Comparison of ENCODE assay signal across 16 cellular contexts in the genomic region with DNA sequence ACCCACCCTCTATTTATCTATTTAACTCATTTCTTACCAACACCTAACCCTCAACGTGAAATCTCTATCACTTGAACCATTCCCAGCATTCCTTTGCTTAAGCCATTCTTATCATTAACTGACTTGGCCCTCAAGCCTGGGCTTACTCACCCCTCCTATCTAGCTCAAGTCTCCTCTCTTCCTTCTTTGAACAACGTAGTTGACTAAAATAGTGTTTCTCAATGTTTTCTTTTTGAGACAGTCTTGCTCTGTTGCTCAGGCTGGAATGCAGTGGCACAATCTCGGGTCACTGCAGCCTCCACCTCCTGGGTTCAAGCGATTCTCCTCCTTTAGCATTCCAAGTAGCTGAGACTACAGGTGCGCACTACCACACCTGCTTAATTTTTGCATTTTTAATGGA. TPM values are rescaled to one million over a fixed set of nuclear protein-coding genes. Genes with fewer than 3 reads are reported as not detected.
DNase-seq lines count a peak whose midpoint lies in the region; ATAC-seq and TF ChIP-seq lines count a peak whose summit lies in the region.
"Had no signal": no experiment of that assay in that cellular context is flagged by ENCODE, and none has a peak within 500 bp of the region (broad histone marks: within the 10 kb centered on the region; RNA-seq: fewer than 3 reads in every experiment).

No MANE protein-coding gene starts in this region.

- no peaks in the 10 kb centered on the region for H3K79me1 ChIP-seq in neuronal stem cell (ENCODE audit: low read depth, low read length)

- H4K91ac ChIP-seq in neuronal stem cell (ENCODE audit: low read depth, low read length, poor library complexity), result no peak overlapping the region

- H2AK5ac ChIP-seq in neuronal stem cell (ENCODE audit: low read depth, low read length), result no peak overlapping the region

- H3K27me3 ChIP-seq in brain microvascular endothelial cell (replicated peaks), result no peaks in the 10 kb centered on the region
- no peaks in the 10 kb centered on the region for H3K27me3 ChIP-seq in neuronal stem cell (ENCODE audit: control insufficient read depth in 3 of 3, insufficient read depth in 3 of 3, low read depth in 1 of 3, low read length in 3 of 3)
- H3K27me3 ChIP-seq in SJCRH30, result no peaks in the 10 kb centered on the region
- H3K27me3 ChIP-seq: BLaER1 had no signal

- WGBS in neuronal stem cell (ENCODE audit: extremely low coverage in 2 of 2, insufficient read length in 2 of 2, insufficient replicate concordance in 1 of 2), 2 donors, result 100% methylated on average over 1 of the region's 5 CpGs

- H3K36me3 ChIP-seq in brain microvascular endothelial cell (replicated peaks) (no peaks in the 10 kb centered on the region), neuronal stem cell (replicated peaks in 1 of 2; ENCODE audit: control insufficient read depth in 2 of 2, insufficient read depth in 2 of 2, low read length in 2 of 2) (peaks cover 0 to 5% of the 10 kb centered on the region in 2 donors), SJCRH30 (0 out of 2 replicates have a peak, but pooled peaks cover 3% of the 10 kb centered on the region)

- no peak overlapping the region for H3K4me3 Mint-ChIP-seq in activated T-cell treated with anti-CD3 and anti-CD28 coated beads, Interleukin-2, amount 50 U/mL, for 24 hours
- H3K4me3 Mint-ChIP-seq in stimulated activated memory B cell treated with anti-CD40 and anti-IgM and Interleukin-4, amounts not matched to agents 10 μg/mL and 1 μg/mL and 100 μg/mL, for 72 hours, result no peak overlapping the region

- in situ Hi-C loops in brain microvascular endothelial cell (cut with HindIII; ENCODE audit: low pct_ligation_motif_present, low sequenced_read_pairs), result no loop called here

- no peak for ATAC-seq in stimulated activated memory B cell treated with anti-CD40 and anti-IgM and Interleukin-4, amounts not matched to agents 10 μg/mL and 1 μg/mL and 100 μg/mL, for 72 hours
- ATAC-seq in GM19035 (IDR thresholded peaks at IDR 0.05; ENCODE audit: unreplicated experiment), result no peak

- no peaks in the 10 kb centered on the region for H3K9me3 ChIP-seq in neuronal stem cell (replicated peaks in 1 of 2; ENCODE audit: control insufficient read depth in 2 of 2, insufficient read depth in 1 of 2, low read depth in 1 of 2, low read length in 2 of 2)
- no peaks in the 10 kb centered on the region for H3K9me3 ChIP-seq in SJCRH30 (replicated peaks)
- H3K9me3 ChIP-seq: BLaER1, SK-N-SH had no signal

- no peak overlapping the region for H3K27ac ChIP-seq in brain microvascular endothelial cell
- H3K27ac ChIP-seq in neuronal stem cell (replicated peaks; ENCODE audit: low read length), result no peak overlapping the region
- no peak overlapping the region for H3K27ac ChIP-seq in SJCRH30
- H3K27ac ChIP-seq: 22Rv1, BLaER1, PC-9 had no signal

- H3K27me3 Mint-ChIP-seq in activated T-cell treated with anti-CD3 and anti-CD28 coated beads, Interleukin-2, amount 50 U/mL, for 24 hours, result no peaks in the 10 kb centered on the region
- H3K27me3 Mint-ChIP-seq in stimulated activated memory B cell treated with anti-CD40 and anti-IgM and Interleukin-4, amounts not matched to agents 10 μg/mL and 1 μg/mL and 100 μg/mL, for 72 hours, result no peaks in the 10 kb centered on the region

- peak overlapping the region; percentile 14 for H3K27ac Mint-ChIP-seq in activated T-cell treated with anti-CD3 and anti-CD28 coated beads, Interleukin-2, amount 50 U/mL, for 24 hours
- H3K27ac Mint-ChIP-seq in stimulated activated memory B cell treated with anti-CD40 and anti-IgM and Interleukin-4, amounts not matched to agents 10 μg/mL and 1 μg/mL and 100 μg/mL, for 72 hours, result peak overlapping the region; percentile 46

- no peak overlapping the region for H2BK15ac ChIP-seq in neuronal stem cell (ENCODE audit: low read length)

- no peak overlapping the region for H3K9ac ChIP-seq in neuronal stem cell (ENCODE audit: low read depth, low read length, poor library complexity)
- H3K9ac ChIP-seq: BLaER1, SK-N-SH had no signal

- no peak overlapping the region for H3K23ac ChIP-seq in neuronal stem cell (ENCODE audit: low read depth, low read length, poor library complexity)

- H3K9me3 Mint-ChIP-seq in activated T-cell treated with anti-CD3 and anti-CD28 coated beads, Interleukin-2, amount 50 U/mL, for 24 hours, result no peaks in the 10 kb centered on the region
- no peaks in the 10 kb centered on the region for H3K9me3 Mint-ChIP-seq in stimulated activated memory B cell treated with anti-CD40 and anti-IgM and Interleukin-4, amounts not matched to agents 10 μg/mL and 1 μg/mL and 100 μg/mL, for 72 hours

- no peak overlapping the region for H3K4me2 ChIP-seq in neuronal stem cell (ENCODE audit: insufficient read depth, low read length, poor library complexity, severe bottlenecking)
- H3K4me2 ChIP-seq: BLaER1, PC-9, SK-N-SH had no signal

- no peak overlapping the region for H2BK12ac ChIP-seq in neuronal stem cell (ENCODE audit: low read length)

- no peak overlapping the region for H2AFZ ChIP-seq in neuronal stem cell (ENCODE audit: low read length)
- H2AFZ ChIP-seq: PC-9 had no signal

- peaks cover 53% of the 10 kb centered on the region for H3K36me3 Mint-ChIP-seq in activated T-cell treated with anti-CD3 and anti-CD28 coated beads, Interleukin-2, amount 50 U/mL, for 24 hours (ENCODE audit: low read depth)
- H3K36me3 Mint-ChIP-seq in stimulated activated memory B cell treated with anti-CD40 and anti-IgM and Interleukin-4, amounts not matched to agents 10 μg/mL and 1 μg/mL and 100 μg/mL, for 72 hours, result peaks cover 41% of the 10 kb centered on the region

- H3K18ac ChIP-seq in neuronal stem cell (ENCODE audit: low read length), result no peak overlapping the region

- H2BK120ac ChIP-seq in neuronal stem cell (ENCODE audit: low read depth, low read length), result no peak overlapping the region

- H3K14ac ChIP-seq in neuronal stem cell (ENCODE audit: low read length), result no peak overlapping the region

- no peak overlapping the region for H4K8ac ChIP-seq in neuronal stem cell (ENCODE audit: low read depth, low read length)

- H2BK5ac ChIP-seq in neuronal stem cell (ENCODE audit: low read length), result no peak overlapping the region

- no peak for DNase-seq in activated T-cell treated with anti-CD3 and anti-CD28 coated beads, Interleukin-2, amount 50 U/mL, for 24 hours
- DNase-seq in activated T-cell treated with anti-CD3 and anti-CD28 coated beads for 4 hours (no peak), brain microvascular endothelial cell (peak; percentile 7), kidney glomerular epithelial cell (lab: John Stamatoyannopoulos, UW) (peak; percentile 82), neuronal stem cell (ENCODE audit: low spot score) (no peak), SJCRH30 (no peak)
- DNase-seq: DMS153, EL, NCI-H1694, NCI-H2107, PC-9, SK-N-SH had no signal

- H3K4me1 ChIP-seq in neuronal stem cell (ENCODE audit: control insufficient read depth in 2 of 2, insufficient read depth in 1 of 2, low read depth in 1 of 2, low read length in 2 of 2) (no peaks in the 10 kb centered on the region), SJCRH30 (no peaks in the 10 kb centered on the region)
- H3K4me1 ChIP-seq: BLaER1 had no signal

- no peak for TF ChIP-seq CTCF in brain microvascular endothelial cell (IDR thresholded peaks at IDR 0.05; ENCODE audit: low read depth, low read length, missing control alignments)

- no peak overlapping the region for H3K4ac ChIP-seq in neuronal stem cell (ENCODE audit: low read length)

- H3K4me3 ChIP-seq in brain microvascular endothelial cell (ENCODE audit: low read depth, low read length) (no peak overlapping the region), neuronal stem cell (ENCODE audit: low read length in 2 of 2) (no peak overlapping the region), SJCRH30 (no peak overlapping the region)
- H3K4me3 ChIP-seq: BLaER1, PC-9 had no signal

- H3K4me1 Mint-ChIP-seq in activated T-cell treated with anti-CD3 and anti-CD28 coated beads, Interleukin-2, amount 50 U/mL, for 24 hours (ENCODE audit: low read depth), result peaks cover 72% of the 10 kb centered on the region
- H3K4me1 Mint-ChIP-seq in stimulated activated memory B cell treated with anti-CD40 and anti-IgM and Interleukin-4, amounts not matched to agents 10 μg/mL and 1 μg/mL and 100 μg/mL, for 72 hours, result peaks cover 75% of the 10 kb centered on the region

RNA-seq across cellular contexts. Expression of a gene that starts 7.0 kb away (rescaled TPM):
- polyA plus RNA-seq in neuronal stem cell (2013, experiment 1 of 2), result 25.7 TPM
- polyA plus RNA-seq in neuronal stem cell (2013, experiment 2 of 2), result 25.3 TPM
- total RNA-seq in SJCRH30 (2014; rRNA removed; shearing (Covaris generic)), result 52.2 and 55.7 TPM in 2 replicates

RNA-seq across cellular contexts. Expression of a gene that starts 26.5 kb away (rescaled TPM):
- polyA plus RNA-seq in neuronal stem cell (2013, experiment 1 of 2), result 0.91 TPM
- 0.90 TPM for polyA plus RNA-seq in neuronal stem cell (2013, experiment 2 of 2)
- total RNA-seq in SJCRH30 (2014; rRNA removed; shearing (Covaris generic)), result 0.66 and 1.2 TPM in 2 replicates

RNA-seq across cellular contexts. Expression of a gene that starts 48.2 kb away (rescaled TPM):
- 0.59 TPM for polyA plus RNA-seq in neuronal stem cell (2013, experiment 1 of 2)
- polyA plus RNA-seq in neuronal stem cell (2013, experiment 2 of 2), result 0.42 TPM
- 0.12 TPM in 1 of 2 replicates, not detected in the other for total RNA-seq in SJCRH30 (2014; rRNA removed; shearing (Covaris generic))

Comparison
In these comparisons a context has a peak if more than half of its experiments do, and no peak if none do; other contexts are left out.
1. DNase-seq: peak in brain microvascular endothelial cell (single experiment) and kidney glomerular epithelial cell (single experiment); none in activated T-cell treated with anti-CD3 and anti-CD28 coated beads, Interleukin-2, amount 50 U/mL, for 24 hours (single experiment), activated T-cell treated with anti-CD3 and anti-CD28 coated beads for 4 hours (single experiment), neuronal stem cell (single experiment) and SJCRH30 (0 of 2).